Comparison of ENCODE assay signal across 8 cellular contexts in the genomic region with DNA sequence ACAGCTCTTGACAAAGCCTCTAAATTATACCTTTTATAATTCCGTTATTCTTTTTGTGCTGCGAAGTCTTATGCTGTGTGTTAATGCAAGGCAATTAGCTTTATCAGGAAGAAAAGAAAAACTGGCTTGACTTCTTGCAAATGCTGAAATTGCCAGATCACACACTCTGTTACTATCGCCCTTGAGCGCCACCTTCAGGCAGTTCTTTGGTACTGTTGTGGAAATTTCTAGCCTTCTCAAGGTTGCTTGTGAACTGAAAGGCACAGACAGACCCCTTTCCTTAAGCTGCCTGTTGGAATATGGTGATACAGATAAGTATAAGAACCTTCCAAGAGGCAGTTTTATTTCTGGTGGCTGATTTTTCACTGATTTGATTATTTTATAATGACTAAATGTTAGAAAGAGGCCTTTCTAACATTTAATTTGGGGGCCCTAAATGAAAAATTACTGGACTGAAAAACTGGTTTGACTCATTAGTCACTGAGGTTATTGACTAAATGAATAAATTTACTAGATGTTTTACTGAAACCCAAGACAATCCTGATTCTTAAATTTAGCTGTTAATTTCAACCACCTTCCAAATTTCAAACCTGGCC.
A peak's percentile ranks its signal among the peaks of the same experiment; 100 is the strongest.
DNase-seq lines count a peak whose midpoint lies in the region; ATAC-seq, FAIRE-seq and TF ChIP-seq lines count a peak whose summit lies in the region.

No MANE protein-coding gene starts in this region.

- no peak overlapping the region for H3K18ac ChIP-seq in IMR-90 (ENCODE audit: low read depth, low read length)

- H2BK120ac ChIP-seq in IMR-90 (ENCODE audit: low read depth, low read length) = no peak overlapping the region

- H3K9ac ChIP-seq in IMR-90 (ENCODE audit: low read depth, low read length) (no peak overlapping the region), parathyroid adenoma (no peak overlapping the region)

- no peak overlapping the region for H2AFZ ChIP-seq in IMR-90 (replicated peaks; ENCODE audit: low read length, poor library complexity)
- no peak overlapping the region for H2AFZ ChIP-seq in parathyroid adenoma

- peak; percentile 46 for DNase-seq in AG04450 (ENCODE audit: low read depth, low spot score)
- no peak for DNase-seq in GM18507 (ENCODE audit: extremely low spot score, insufficient read length, low read depth)
- peak; percentile 75 for DNase-seq in IMR-90
- peak; percentile 53 to 88 for DNase-seq in SJCRH30
- peak; percentile 68 for DNase-seq in activated gamma-delta T cell treated with anti-CD3 and anti-CD28 coated beads, Interleukin-2, amount 50 U/mL, for 16 hours (ENCODE audit: low read depth)
- DNase-seq in urothelium cell line (ENCODE audit: low spot score) = peak; percentile 64

- H3K23ac ChIP-seq in IMR-90 (ENCODE audit: low read depth, low read length) = no peak overlapping the region

- dilution Hi-C loops in IMR-90 (cut with HindIII; ENCODE audit: low sequenced_read_pairs, unreplicated experiment) = no loop called here

- BruUV-seq in IMR-90 (replicated peaks; lab: Mats Ljungman, UMichigan) = no TSS peak

- H4K91ac ChIP-seq in IMR-90 (ENCODE audit: insufficient read depth, low read depth, low read length) = no peak overlapping the region

- WGBS in IMR-90 (ENCODE audit: extremely low coverage in 2 of 2, insufficient read length in 1 of 2), 2 experiments = no CpG with 5 or more reads among the region's 4 CpGs
- WGBS in gastroesophageal sphincter (ENCODE audit: low coverage in 1 of 2), 2 donors = 27 to 33% methylated on average over 4 of the region's 4 CpGs

- H3K27ac ChIP-seq in AG04450 (ENCODE audit: low read depth, low read length) (no peak overlapping the region), IMR-90 (ENCODE audit: insufficient read depth, low read length) (no peak overlapping the region), SJCRH30 (no peak overlapping the region), gastroesophageal sphincter (no peak overlapping the region), parathyroid adenoma (no peak overlapping the region)

- CTCF ChIA-PET in AG04450 (lab: Charles Lee) = interaction anchor here (0.6 to 8.6 kb wide), 49 partner anchors 8 to 1861 kb away, joined by 3 to 133 read pairs (median 4); a partner anchor contains a TSS
- CTCF ChIA-PET in IMR-90 (lab: Yijun Ruan, JAX) = interaction anchor here (0.5 to 4.6 kb wide), 14 partner anchors 8 to 793 kb away, joined by 3 to 25 read pairs (median 3); a partner anchor contains a TSS

- H3K36me3 ChIP-seq in IMR-90 (ENCODE audit: control insufficient read depth, insufficient read depth, low read length) (no peaks in the 10 kb centered on the region), SJCRH30 (no peaks in the 10 kb centered on the region), gastroesophageal sphincter (no peaks in the 10 kb centered on the region), parathyroid adenoma (ENCODE audit: control insufficient read depth, insufficient read depth, low read length) (no peaks in the 10 kb centered on the region)

- H3K14ac ChIP-seq in IMR-90 (replicated peaks; ENCODE audit: low read depth, low read length) = no peak overlapping the region

- TF ChIP-seq POLR2A in IMR-90 (IDR thresholded peaks at IDR 0.05; ENCODE audit: low read depth, low read length) (no peak), gastroesophageal sphincter (IDR thresholded peaks at IDR 0.05) (no peak)

- H3K4me2 ChIP-seq in IMR-90 (ENCODE audit: low read depth, low read length) (no peak overlapping the region), parathyroid adenoma (ENCODE audit: low read length) (no peak overlapping the region)

- H2AK9ac ChIP-seq in IMR-90 (replicated peaks; ENCODE audit: low read depth, low read length, poor library complexity) = no peak overlapping the region

- no peak overlapping the region for H3K4ac ChIP-seq in IMR-90 (ENCODE audit: low read depth, low read length)

- in situ Hi-C loops in IMR-90 (cut with MboI; ENCODE audit: low sequenced_read_pairs) = loop anchor here (10.0 to 25.0 kb wide), 2 partner anchors 254 to 696 kb away; no protein-coding TSS in a partner anchor

- H3K9me3 ChIP-seq in AG04450 (ENCODE audit: control insufficient read depth, insufficient read depth, low read length) (no peaks in the 10 kb centered on the region), IMR-90 (ENCODE audit: control insufficient read depth, insufficient read depth, low read length) (no peaks in the 10 kb centered on the region), SJCRH30 (replicated peaks) (no peaks in the 10 kb centered on the region), gastroesophageal sphincter (no peaks in the 10 kb centered on the region), parathyroid adenoma (ENCODE audit: control insufficient read depth, low read length) (no peaks in the 10 kb centered on the region)

- H3K79me1 ChIP-seq in IMR-90 (ENCODE audit: low read depth in 1 of 2, low read length in 2 of 2) = no peaks in the 10 kb centered on the region

- FAIRE-seq in GM18507 (lab: Jason Lieb, UNC) (peak; percentile 91), urothelium cell line (lab: Jason Lieb, UNC) (no peak)

- no peak overlapping the region for H3K56ac ChIP-seq in IMR-90 (ENCODE audit: extremely low read depth, insufficient read depth, low read length)

- TF ChIP-seq CTCF in AG04450 (IDR thresholded peaks at IDR 0.05; ENCODE audit: low read depth, low read length) (peak; percentile 85), IMR-90 (conservative IDR thresholded peaks at IDR 0.05; ENCODE audit: low read depth, low read length) (peak; percentile 74), gastroesophageal sphincter (IDR thresholded peaks at IDR 0.05) (peak; percentile 51 to 72 (median 58)), parathyroid adenoma (IDR thresholded peaks at IDR 0.05) (peak; percentile 58)

- ATAC-seq in IMR-90 (ENCODE audit: low read depth) (peak; percentile 64), gastroesophageal sphincter (no peak)

- no peaks in the 10 kb centered on the region for H4K20me1 ChIP-seq in IMR-90 (ENCODE audit: insufficient read depth, low read length)

- no peaks in the 10 kb centered on the region for H3K79me2 ChIP-seq in parathyroid adenoma

- H3K4me3 ChIP-seq in AG04450 (ENCODE audit: low read depth, low read length) (no peak overlapping the region), IMR-90 (ENCODE audit: insufficient read depth, low read depth, low read length) (no peak overlapping the region), SJCRH30 (no peak overlapping the region), gastroesophageal sphincter (no peak overlapping the region), parathyroid adenoma (ENCODE audit: low read depth, low read length) (no peak overlapping the region)

- TF ChIP-seq RAD21 in IMR-90 (IDR thresholded peaks at IDR 0.05; ENCODE audit: low read length) = peak; percentile 63

- peaks cover 2% of the 10 kb centered on the region for H3K27me3 ChIP-seq in AG04450 (ENCODE audit: control insufficient read depth, insufficient read depth, low read length)
- H3K27me3 ChIP-seq in IMR-90 (ENCODE audit: control insufficient read depth, insufficient read depth, low read length) = peaks cover 2% of the 10 kb centered on the region; the same call in 1 of the 2 replicates
- 0 out of 2 replicates have a peak, but pooled peaks cover 6% of the 10 kb centered on the region for H3K27me3 ChIP-seq in SJCRH30
- peaks cover 6% of the 10 kb centered on the region for H3K27me3 ChIP-seq in gastroesophageal sphincter
- H3K27me3 ChIP-seq in parathyroid adenoma (ENCODE audit: control insufficient read depth, insufficient read depth, low read length) = no peaks in the 10 kb centered on the region

- no peak overlapping the region for H2AK5ac ChIP-seq in IMR-90 (ENCODE audit: low read depth, low read length)

- H3K9me1 ChIP-seq in IMR-90 (ENCODE audit: insufficient read depth, low read length) = no peaks in the 10 kb centered on the region; the same call in 1 of the 2 replicates

- intact Hi-C loops in IMR-90 (cut with micrococcal nuclease) = loop anchor here (5.0 kb wide), 1 partner anchor 694 kb away; no protein-coding TSS in a partner anchor

- POLR2A ChIA-PET in AG04450 (lab: Yijun Ruan, JAX) (no interaction called here), IMR-90 (lab: Charles Lee; ENCODE audit: unreplicated experiment) (interaction anchor here (0.6 kb wide), 1 partner anchor 263 kb away, joined by 3 read pairs; no protein-coding TSS in a partner anchor)

- H2BK20ac ChIP-seq in IMR-90 (ENCODE audit: low read depth, low read length) = no peak overlapping the region

- no peak overlapping the region for H4K5ac ChIP-seq in IMR-90 (ENCODE audit: low read depth, low read length)

- no peak for TF ChIP-seq EP300 in gastroesophageal sphincter (IDR thresholded peaks at IDR 0.05)

- no peak overlapping the region for H2BK15ac ChIP-seq in IMR-90 (ENCODE audit: low read depth, low read length)

- H2BK5ac ChIP-seq in IMR-90 (ENCODE audit: low read depth, low read length, poor library complexity, severe bottlenecking) = no peak overlapping the region

- H4K8ac ChIP-seq in IMR-90 (ENCODE audit: low read depth in 2 of 2, low read length in 2 of 2) = no peak overlapping the region

- H3K4me1 ChIP-seq in IMR-90 (ENCODE audit: control insufficient read depth, insufficient read depth, low read length) = no peaks in the 10 kb centered on the region
- no peaks in the 10 kb centered on the region for H3K4me1 ChIP-seq in SJCRH30
- no peaks in the 10 kb centered on the region for H3K4me1 ChIP-seq in gastroesophageal sphincter
- no peaks in the 10 kb centered on the region for H3K4me1 ChIP-seq in parathyroid adenoma

TF ChIP-seq in IMR-90, 13 proteins besides CTCF, POLR2A, EP300 and RAD21:
- TF ChIP-seq SMC3 (IDR thresholded peaks at IDR 0.05; ENCODE audit: low read depth, low read length) (peak; percentile 66), RFX5 (IDR thresholded peaks at IDR 0.05; ENCODE audit: low read depth, low read length) (no peak), NFE2L2 (IDR thresholded peaks at IDR 0.05; ENCODE audit: low read depth, low read length) (no peak), MXI1 (IDR thresholded peaks at IDR 0.05; ENCODE audit: borderline replicate concordance, low read depth, low read length) (no peak), FOS (IDR thresholded peaks at IDR 0.05; ENCODE audit: low read depth, low read length) (no peak), RCOR1 (IDR thresholded peaks at IDR 0.05; ENCODE audit: insufficient replicate concordance, low read length) (no peak), BHLHE40 (IDR thresholded peaks at IDR 0.05; ENCODE audit: low read depth, low read length) (no peak), CEBPB (IDR thresholded peaks at IDR 0.05; ENCODE audit: low read depth, low read length) (0 out of 2 replicates have a peak, but pooled peaks have one; percentile 2)
